8 cellular contexts compared by ENCODE assay signal in the genomic region with DNA sequence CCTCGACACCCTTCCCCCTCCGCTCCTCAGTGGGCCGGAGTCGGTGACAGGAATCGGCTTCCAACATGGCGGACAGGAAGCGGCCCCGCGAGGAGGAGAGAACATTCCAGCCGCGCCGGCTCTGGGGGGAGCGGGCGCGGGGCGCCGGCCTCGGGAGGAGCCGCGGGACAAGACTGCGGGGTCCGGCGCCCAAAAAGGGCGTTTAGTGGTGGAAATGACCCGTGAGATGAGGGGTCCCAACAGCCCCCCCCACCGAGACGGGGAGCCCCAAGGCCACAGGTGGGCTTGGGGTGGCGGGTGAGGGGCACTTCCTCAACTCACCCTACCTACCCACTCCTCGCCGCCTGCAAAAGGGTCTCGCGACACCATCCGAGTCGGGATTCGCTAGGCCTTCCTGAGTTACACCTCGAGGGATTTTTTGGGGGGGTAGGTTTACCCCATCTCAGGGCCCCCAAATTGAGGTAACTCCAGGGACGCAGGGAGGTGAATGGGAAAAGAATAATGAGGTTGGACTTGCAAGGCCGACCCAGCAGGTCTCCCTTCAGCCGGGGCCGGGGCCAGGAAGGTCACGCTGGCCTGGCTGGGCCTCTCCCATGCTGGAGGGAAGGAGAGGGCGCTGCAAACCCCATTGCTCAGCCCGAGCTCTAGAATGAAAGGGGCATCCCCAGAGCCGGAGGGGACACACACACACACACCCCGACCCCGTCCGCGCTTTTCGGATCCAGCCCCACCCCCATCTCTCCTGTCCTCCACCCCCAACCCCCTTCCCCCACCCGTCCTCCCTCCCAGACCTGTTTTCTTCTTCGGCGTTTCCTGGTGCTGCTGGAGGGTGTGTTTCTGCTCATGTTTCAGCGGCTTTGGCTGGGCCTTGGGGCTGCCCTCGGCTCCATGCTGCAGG. TPM values are rescaled to one million over a fixed set of nuclear protein-coding genes. Genes with fewer than 3 reads are reported as not detected.
DNase-seq lines count a peak whose midpoint lies in the region; ATAC-seq and TF ChIP-seq lines count a peak whose summit lies in the region.

No MANE protein-coding gene starts in this region.

- H3K9me3 Mint-ChIP-seq in activated naive CD4-positive, alpha-beta T cell treated with anti-CD3 and anti-CD28 coated beads, Interleukin-2, amount 10 ng/mL, durations not matched to agents 7 days and 5 days, result no peaks in the 10 kb centered on the region

- H3K27me3 ChIP-seq in RWPE2 (ENCODE audit: insufficient read depth, poor library complexity, severe bottlenecking) (no peaks in the 10 kb centered on the region), testis (no peaks in the 10 kb centered on the region)

- peaks cover 19% of the 10 kb centered on the region for H3K4me1 ChIP-seq in RWPE2 (ENCODE audit: insufficient read depth, poor library complexity, severe bottlenecking)
- peaks cover 24% of the 10 kb centered on the region for H3K4me1 ChIP-seq in testis

- H3K4me1 Mint-ChIP-seq in activated naive CD4-positive, alpha-beta T cell treated with anti-CD3 and anti-CD28 coated beads, Interleukin-2, amount 10 ng/mL, durations not matched to agents 7 days and 5 days, result peaks cover 41% of the 10 kb centered on the region

- no peak for TF ChIP-seq CTCF in RWPE2 (IDR thresholded peaks at IDR 0.05; ENCODE audit: poor library complexity, severe bottlenecking)
- TF ChIP-seq CTCF in testis (IDR thresholded peaks at IDR 0.05), result no peak

- intact Hi-C loops in testis (cut with DNase I; ENCODE audit: low total_unique reads), result loop anchor here (10.0 kb wide), 1 partner anchor 148 kb away; no protein-coding TSS in a partner anchor

- peak overlapping the region; percentile 99 for H3K27ac Mint-ChIP-seq in activated naive CD4-positive, alpha-beta T cell treated with anti-CD3 and anti-CD28 coated beads, Interleukin-2, amount 10 ng/mL, durations not matched to agents 7 days and 5 days

- H3K27me3 Mint-ChIP-seq in activated naive CD4-positive, alpha-beta T cell treated with anti-CD3 and anti-CD28 coated beads, Interleukin-2, amount 10 ng/mL, durations not matched to agents 7 days and 5 days, result peaks cover 11% of the 10 kb centered on the region

- H3K36me3 ChIP-seq in RWPE2 (ENCODE audit: low read depth) (peaks cover 41% of the 10 kb centered on the region), testis (ENCODE audit: low read depth, missing control alignments) (no peaks in the 10 kb centered on the region)

- CTCF ChIA-PET in activated naive CD4-positive, alpha-beta T cell treated with anti-CD3 and anti-CD28 coated beads, Interleukin-2, amount 10 ng/mL, durations not matched to agents 7 days and 5 days (lab: Charles Lee), result interaction anchor here (0.8 to 1.2 kb wide), 4 partner anchors 52 to 169 kb away, joined by 3 to 7 read pairs (median 5); no protein-coding TSS in a partner anchor

- 1% methylated on average over 23 to 54 of the region's 54 CpGs for WGBS in testis, 2 donors

- no peak for TF ChIP-seq POLR2A in testis (IDR thresholded peaks at IDR 0.05)

- H3K36me3 Mint-ChIP-seq in activated naive CD4-positive, alpha-beta T cell treated with anti-CD3 and anti-CD28 coated beads, Interleukin-2, amount 10 ng/mL, durations not matched to agents 7 days and 5 days, result peaks cover 34% of the 10 kb centered on the region

- H3K4me3 Mint-ChIP-seq in activated naive CD4-positive, alpha-beta T cell treated with anti-CD3 and anti-CD28 coated beads, Interleukin-2, amount 10 ng/mL, durations not matched to agents 7 days and 5 days, result peak overlapping the region; percentile 98

- H3K27ac ChIP-seq in RWPE2 (ENCODE audit: poor library complexity, severe bottlenecking) (peak overlapping the region; percentile 96), testis (peak overlapping the region; percentile 97 to 99)

- ATAC-seq in RWPE2 (ENCODE audit: low read depth), result peak; percentile 37

- H3K9me3 ChIP-seq in RWPE2 (ENCODE audit: severe bottlenecking), result no peaks in the 10 kb centered on the region
- no peaks in the 10 kb centered on the region for H3K9me3 ChIP-seq in testis

- peak; percentile 42 to 44 for DNase-seq in NCI-H2081 (lab: John Stamatoyannopoulos, UW)
- no peak for DNase-seq in NCI-H2081 treated with DMSO at 0.1 percent for 48 hours (lab: John Stamatoyannopoulos, UW)
- DNase-seq in HT1080 (ENCODE audit: low read depth), result peak; percentile 24
- peak; percentile 53 for DNase-seq in RWPE2 (ENCODE audit: low spot score)
- DNase-seq in activated naive CD4-positive, alpha-beta T cell treated with anti-CD3 and anti-CD28 coated beads, Interleukin-2, amount 10 ng/mL, durations not matched to agents 7 days and 5 days, result peak; percentile 75
- DNase-seq in glomerular visceral epithelial cell (ENCODE audit: extremely low spot score), result peak; percentile 64
- peak; percentile 54 for DNase-seq in occipital lobe (lab: John Stamatoyannopoulos, UW)
- peak; percentile 73 for DNase-seq in testis

- H3K4me3 ChIP-seq in RWPE2 (ENCODE audit: severe bottlenecking) (peak overlapping the region; percentile 58), testis (peak overlapping the region; percentile 72 to 94)

RNA-seq across cellular contexts. Expression of gene NUFIP2, which starts 0.7 kb away (rescaled TPM):
- 23.6 and 34.0 TPM in 2 replicates for total RNA-seq in HT1080 (2014; rRNA removed; shearing (Covaris generic))
- polyA plus RNA-seq in HT1080 (2015; cell fraction: cytosol; rRNA removed), result 15.3 and 20.0 TPM in 2 replicates
- polyA plus RNA-seq in HT1080 (2015; cell fraction: nucleus; rRNA removed), result 39.5 and 40.7 TPM in 2 replicates
- total RNA-seq in occipital lobe (57.2 TPM), testis (10 to 100 TPM; 33.6 to 39.0 TPM)
- polyA plus RNA-seq in testis (ENCODE audit: insufficient read depth, low read depth, low replicate concordance), result 24.6 TPM

RNA-seq across cellular contexts. Expression of gene CRYBA1, which starts 46.6 kb away (rescaled TPM):
- total RNA-seq in HT1080 (2014; rRNA removed; shearing (Covaris generic)), result not detected in 2 replicates
- 0.12 TPM in 1 of 2 replicates, not detected in the other for polyA plus RNA-seq in HT1080 (2015; cell fraction: cytosol; rRNA removed)
- polyA plus RNA-seq in HT1080 (2015; cell fraction: nucleus; rRNA removed), result not detected in 2 replicates
- total RNA-seq in occipital lobe (not detected), testis (not detected)
- not detected for polyA plus RNA-seq in testis (ENCODE audit: insufficient read depth, low read depth, low replicate concordance)
